21 cellular contexts compared by ENCODE assay signal in genomic region chr10:64344211-64344610, GRCh38.
A peak's percentile ranks its signal among the peaks of the same experiment; 100 is the strongest.
DNase-seq lines count a peak whose midpoint lies in the region; ATAC-seq and TF ChIP-seq lines count a peak whose summit lies in the region.
"Had no signal": no experiment of that assay in that cellular context is flagged by ENCODE, and none has a peak within 500 bp of the region (broad histone marks: within the 10 kb centered on the region; RNA-seq: fewer than 3 reads in every experiment).

No MANE protein-coding gene starts in this region.

- ATAC-seq in left lobe of liver (no peak), body of pancreas (no peak)
- no peak for ATAC-seq in naive thymus-derived CD4-positive, alpha-beta T cell
- ATAC-seq: GM23338, HCT116 had no signal

- no peaks in the 10 kb centered on the region for H3K36me3 ChIP-seq in naive thymus-derived CD4-positive, alpha-beta T cell (ENCODE audit: control insufficient read depth in 2 of 3, insufficient read depth in 3 of 3, low read length in 3 of 3)
- H3K36me3 ChIP-seq in body of pancreas (replicated peaks in 1 of 2; ENCODE audit: insufficient read depth in 1 of 2, low read depth in 2 of 2) = no peaks in the 10 kb centered on the region
- H3K36me3 ChIP-seq: BE2C; BLaER1 treated with 17β-estradiol and CSF1 and Interleukin-3, amounts not matched to agents 10 nM and 100 nM had no signal

- WGBS in body of pancreas, 2 donors = 59 to 65% methylated on average over 1 of the region's 1 CpG

- H3K9me3 Mint-ChIP-seq in naive thymus-derived CD4-positive, alpha-beta T cell = peaks cover 0 to 12% (median 0%) of the 10 kb centered on the region in 11 donors
- H3K9me3 Mint-ChIP-seq: GM23338, H9 had no signal

- TF ChIP-seq CTCF in body of pancreas (IDR thresholded peaks at IDR 0.05) = no peak

- intact Hi-C loops in naive thymus-derived CD4-positive, alpha-beta T cell (cut with micrococcal nuclease) = no loop called here
- intact Hi-C loops in body of pancreas (cut with DNase I) = no loop called here

- no peak overlapping the region for H3K4me3 ChIP-seq in naive thymus-derived CD4-positive, alpha-beta T cell (ENCODE audit: low read length)
- no peak overlapping the region for H3K4me3 ChIP-seq in body of pancreas
- H3K4me3 ChIP-seq: BLaER1 treated with 17β-estradiol and CSF1 and Interleukin-3, amounts not matched to agents 10 nM and 100 nM; GM23338 had no signal

- no peaks in the 10 kb centered on the region for H3K36me3 Mint-ChIP-seq in naive thymus-derived CD4-positive, alpha-beta T cell
- H3K36me3 Mint-ChIP-seq: CD14-positive monocyte; CD8-positive, alpha-beta memory T cell had no signal

- no peaks in the 10 kb centered on the region for H3K4me1 ChIP-seq in naive thymus-derived CD4-positive, alpha-beta T cell (ENCODE audit: control insufficient read depth in 2 of 2, insufficient read depth in 2 of 2, low read length in 2 of 2)
- no peaks in the 10 kb centered on the region for H3K4me1 ChIP-seq in body of pancreas
- H3K4me1 ChIP-seq: BE2C; BLaER1 treated with 17β-estradiol and CSF1 and Interleukin-3, amounts not matched to agents 10 nM and 100 nM had no signal

- no peak overlapping the region for H3K27ac ChIP-seq in naive thymus-derived CD4-positive, alpha-beta T cell (ENCODE audit: low read depth, low read length)
- H3K27ac ChIP-seq in body of pancreas = no peak overlapping the region
- H3K27ac ChIP-seq: 22Rv1; BLaER1 treated with 17β-estradiol and CSF1 and Interleukin-3, amounts not matched to agents 10 nM and 100 nM had no signal

- H3K27me3 Mint-ChIP-seq in naive thymus-derived CD4-positive, alpha-beta T cell = no peaks in the 10 kb centered on the region
- H3K27me3 Mint-ChIP-seq: CD4-positive, alpha-beta T cell; CD8-positive, alpha-beta memory T cell had no signal

- CTCF ChIA-PET in naive thymus-derived CD4-positive, alpha-beta T cell (lab: Charles Lee) = no interaction called here

- no peak for TF ChIP-seq POLR2A in body of pancreas (IDR thresholded peaks at IDR 0.05)

- no peak overlapping the region for H3K27ac Mint-ChIP-seq in naive thymus-derived CD4-positive, alpha-beta T cell
- H3K27ac Mint-ChIP-seq: CD14-positive monocyte; CD4-positive, alpha-beta T cell; CD8-positive, alpha-beta memory T cell; GM23338; H9 had no signal

- H3K4me3 Mint-ChIP-seq in naive thymus-derived CD4-positive, alpha-beta T cell = no peak overlapping the region
- H3K4me3 Mint-ChIP-seq: CD14-positive monocyte; CD4-positive, alpha-beta T cell; CD8-positive, alpha-beta memory T cell; GM23338; H9 had no signal

- DNase-seq in Ammon's horn (ENCODE audit: low spot score) (peak; percentile 5), globus pallidus (ENCODE audit: low spot score) (peak; percentile 62), pons (ENCODE audit: low spot score) (peak; percentile 66), superior temporal gyrus (ENCODE audit: extremely low spot score) (peak; percentile 65), NCI-H2171 (lab: John Stamatoyannopoulos, UW) (no peak), left lobe of liver (ENCODE audit: low spot score) (no peak), body of pancreas (no peak)
- no peak for DNase-seq in naive thymus-derived CD4-positive, alpha-beta T cell
- DNase-seq: BE2C; CD4-positive, alpha-beta T cell; CD8-positive, alpha-beta memory T cell; DMS 273 treated with DMSO at 0.1 percent for 48 hours; DMS79; EL; GDM1; H9 had no signal

- no peaks in the 10 kb centered on the region for H3K9me3 ChIP-seq in naive thymus-derived CD4-positive, alpha-beta T cell (ENCODE audit: control insufficient read depth in 2 of 3, low read length in 3 of 3)
- no peaks in the 10 kb centered on the region for H3K9me3 ChIP-seq in body of pancreas
- H3K9me3 ChIP-seq: BE2C; BLaER1 treated with 17β-estradiol and CSF1 and Interleukin-3, amounts not matched to agents 10 nM and 100 nM had no signal

- H3K4me1 Mint-ChIP-seq in naive thymus-derived CD4-positive, alpha-beta T cell = no peaks in the 10 kb centered on the region
- H3K4me1 Mint-ChIP-seq: CD14-positive monocyte; CD8-positive, alpha-beta memory T cell; GM23338; H9 had no signal

- H3K27me3 ChIP-seq in naive thymus-derived CD4-positive, alpha-beta T cell (ENCODE audit: control insufficient read depth in 2 of 2, insufficient read depth in 2 of 2, low read length in 2 of 2) = no peaks in the 10 kb centered on the region
- no peaks in the 10 kb centered on the region for H3K27me3 ChIP-seq in body of pancreas
- H3K27me3 ChIP-seq: BE2C had no signal

- POLR2A ChIA-PET in naive thymus-derived CD4-positive, alpha-beta T cell (lab: Charles Lee) = no interaction called here

Comparison
In these comparisons a context has a peak if more than half of its experiments do, and no peak if none do; other contexts are left out.
1. DNase-seq: peak in Ammon's horn (single experiment), globus pallidus (single experiment), pons (single experiment) and superior temporal gyrus (single experiment); none in NCI-H2171 (single experiment), left lobe of liver (single experiment), naive thymus-derived CD4-positive, alpha-beta T cell (0 of 9) and body of pancreas (0 of 4).